In genomic region chr5:166127766-166128565, GRCh38 we compare ENCODE assay signal across 25 cellular contexts.
DNase-seq lines count a peak whose midpoint lies in the region; ATAC-seq and TF ChIP-seq lines count a peak whose summit lies in the region.
"Had no signal": no experiment of that assay in that cellular context is flagged by ENCODE, and none has a peak within 500 bp of the region (broad histone marks: within the 10 kb centered on the region; RNA-seq: fewer than 3 reads in every experiment).

No MANE protein-coding gene starts in this region.

- H4K20me1 ChIP-seq in DND-41 (ENCODE audit: insufficient read depth, low read length): no peaks in the 10 kb centered on the region

- H3K4me1 Mint-ChIP-seq in stimulated activated effector memory CD8-positive, alpha-beta T cell treated with anti-CD3 and anti-CD28 coated beads, Interleukin-12 subunit alpha, Interleukin-12 subunit beta, amount 100 ng/mL, for 72 hours: no peaks in the 10 kb centered on the region
- H3K4me1 Mint-ChIP-seq: CD4-positive, alpha-beta memory T cell; IgD-negative memory B cell had no signal

- H3K27me3 ChIP-seq in DND-41 (ENCODE audit: insufficient read depth, low read length, poor library complexity) (no peaks in the 10 kb centered on the region), BE2C (no peaks in the 10 kb centered on the region)

- peak overlapping the region; percentile 23; the same call in 1 of the 2 replicates for H3K9ac ChIP-seq in DND-41 (ENCODE audit: low read depth, low read length)
- H3K9ac ChIP-seq: KMS-11 had no signal

- H3K9me3 ChIP-seq in DND-41 (ENCODE audit: insufficient read depth, low read length, severe bottlenecking) (peaks cover 46% of the 10 kb centered on the region), BE2C (no peaks in the 10 kb centered on the region; the same call in 1 of the 2 replicates)
- H3K9me3 ChIP-seq: A549 had no signal

- H3K36me3 Mint-ChIP-seq in stimulated activated effector memory CD8-positive, alpha-beta T cell treated with anti-CD3 and anti-CD28 coated beads, Interleukin-12 subunit alpha, Interleukin-12 subunit beta, amount 100 ng/mL, for 72 hours: no peaks in the 10 kb centered on the region
- H3K36me3 Mint-ChIP-seq: CD4-positive, alpha-beta memory T cell; IgD-negative memory B cell had no signal

- no peaks in the 10 kb centered on the region for H3K79me2 ChIP-seq in DND-41 (ENCODE audit: insufficient read depth, low read length)

- H3K4me3 ChIP-seq in DND-41 (ENCODE audit: low read depth in 1 of 2, low read length in 2 of 2) (peak overlapping the region in 1 of 2 experiments; percentile 6; a peak in 2 of 4 replicates), BE2C (ENCODE audit: low read depth, low read length) (no peak overlapping the region)
- H3K4me3 ChIP-seq: A549 had no signal

- TF ChIP-seq CTCF in DND-41 (IDR thresholded peaks at IDR 0.05; ENCODE audit: borderline replicate concordance, extremely low read depth, low read length, poor library complexity, severe bottlenecking) (no peak), BE2C (IDR thresholded peaks at IDR 0.05; ENCODE audit: low read depth, low read length) (no peak)

- H3K9me3 Mint-ChIP-seq in stimulated activated effector memory CD8-positive, alpha-beta T cell treated with anti-CD3 and anti-CD28 coated beads, Interleukin-12 subunit alpha, Interleukin-12 subunit beta, amount 100 ng/mL, for 72 hours: peaks cover 8% of the 10 kb centered on the region

- no peak overlapping the region for H3K27ac Mint-ChIP-seq in stimulated activated effector memory CD8-positive, alpha-beta T cell treated with anti-CD3 and anti-CD28 coated beads, Interleukin-12 subunit alpha, Interleukin-12 subunit beta, amount 100 ng/mL, for 72 hours
- H3K27ac Mint-ChIP-seq: CD4-positive, alpha-beta memory T cell; IgD-negative memory B cell had no signal

- H3K4me1 ChIP-seq in DND-41 (ENCODE audit: insufficient read depth, low read length): peaks cover 52% of the 10 kb centered on the region
- H3K4me1 ChIP-seq in BE2C: no peaks in the 10 kb centered on the region
- H3K4me1 ChIP-seq: A549 had no signal

- peak overlapping the region; percentile 81 for H3K27ac ChIP-seq in DND-41 (ENCODE audit: low read length)
- H3K27ac ChIP-seq: A549, KMS-11 had no signal

- peak; percentile 65 for ATAC-seq in DND-41 (ENCODE audit: insufficient read depth, low read depth)
- peak; percentile 35 for ATAC-seq in stimulated activated effector memory CD8-positive, alpha-beta T cell treated with anti-CD3 and anti-CD28 coated beads, Interleukin-12 subunit alpha, Interleukin-12 subunit beta, amount 100 ng/mL, for 72 hours
- ATAC-seq: A549 had no signal

- H3K36me3 ChIP-seq in DND-41 (ENCODE audit: insufficient read depth, low read length) (peaks cover 10% of the 10 kb centered on the region; the same call in 1 of the 2 replicates), BE2C (no peaks in the 10 kb centered on the region)

- DNase-seq in DND-41 (peak; percentile 56), HuH-7 (ENCODE audit: low spot score) (peak; percentile 63), islet precursor cell (peak; percentile 52), SKM-1 (lab: John Stamatoyannopoulos, UW; ENCODE audit: unreplicated experiment) (no peak), BE2C (no peak), activated gamma-delta T cell treated with Interleukin-2 at 50 U/mL for 16 hours (no peak), HPDE6-E6E7 (ENCODE audit: extremely low spot score) (no peak)
- no peak for DNase-seq in stimulated activated effector memory CD8-positive, alpha-beta T cell treated with anti-CD3 and anti-CD28 coated beads, Interleukin-12 subunit alpha, Interleukin-12 subunit beta, amount 100 ng/mL, for 72 hours (ENCODE audit: low spot score in 2 of 2)
- DNase-seq: AML-193; C1 segment of cervical spinal cord; CD4-positive, alpha-beta memory T cell; COR-L47; DMS79; H7; MM.1S; NCI-H1417; NCI-H1694; NCI-H2029 treated with DMSO at 0.1 percent for 48 hours; NCI-H446 treated with DMSO at 0.1 percent for 48 hours; NCI-H526; RPMI8226; SHP77 treated with DMSO at 0.1 percent for 48 hours had no signal

- no peak overlapping the region for H3K4me2 ChIP-seq in DND-41 (ENCODE audit: insufficient read depth, low read length)
- H3K4me2 ChIP-seq: A549, KMS-11 had no signal

- H3K4me3 Mint-ChIP-seq in stimulated activated effector memory CD8-positive, alpha-beta T cell treated with anti-CD3 and anti-CD28 coated beads, Interleukin-12 subunit alpha, Interleukin-12 subunit beta, amount 100 ng/mL, for 72 hours: no peak overlapping the region
- H3K4me3 Mint-ChIP-seq: CD4-positive, alpha-beta memory T cell; IgD-negative memory B cell had no signal

- peak overlapping the region; percentile 3; the same call in 1 of the 2 replicates for H2AFZ ChIP-seq in DND-41 (ENCODE audit: low read depth, low read length)

Comparison
In these comparisons a context has a peak if more than half of its experiments do, and no peak if none do; other contexts are left out.
1. DNase-seq: peak in DND-41 (single experiment), HuH-7 (single experiment) and islet precursor cell (single experiment); none in stimulated activated effector memory CD8-positive, alpha-beta T cell treated with anti-CD3 and anti-CD28 coated beads, Interleukin-12 subunit alpha, Interleukin-12 subunit beta, amount 100 ng/mL, for 72 hours (0 of 2), SKM-1 (single experiment), BE2C (single experiment), activated gamma-delta T cell treated with Interleukin-2 at 50 U/mL for 16 hours (single experiment) and HPDE6-E6E7 (single experiment).